Comparison of ENCODE assay signal across 14 cellular contexts in genomic region chr12:104827587-104827986, GRCh38.
DNase-seq lines count a peak whose midpoint lies in the region; ATAC-seq and TF ChIP-seq lines count a peak whose summit lies in the region.
"Had no signal": no experiment of that assay in that cellular context is flagged by ENCODE, and none has a peak within 500 bp of the region (broad histone marks: within the 10 kb centered on the region; RNA-seq: fewer than 3 reads in every experiment).

No MANE protein-coding gene starts in this region.

- H3K27ac Mint-ChIP-seq in neural progenitor cell (no peak overlapping the region), MCF 10A (ENCODE audit: low read depth, unreplicated experiment) (no peak overlapping the region)
- H3K27ac Mint-ChIP-seq: T-helper 1 cell treated with Interleukin-12 subunit alpha and Interleukin-12 subunit beta and Interleukin-4 antibody, amounts not matched to agents 30 μg/mL and 1 μg/mL, for 36 hours had no signal

- peak; percentile 12 for DNase-seq in activated CD4-positive, alpha-beta T cell treated with anti-CD3 and anti-CD28 coated beads for 48 hours
- no peak for DNase-seq in activated CD4-positive, alpha-beta T cell treated with anti-CD3 and anti-CD28 coated beads for 1 hour
- no peak for DNase-seq in HFF-Myc (ENCODE audit: extremely low read depth, low read depth)
- DNase-seq in dermis microvascular lymphatic vessel endothelial cell (ENCODE audit: low read depth in 2 of 2) = peak; percentile 1 to 19
- peak; percentile 29 for DNase-seq in neural progenitor cell (ENCODE audit: low spot score)
- no peak for DNase-seq in NOMO-1 treated with DMSO at 0.1 percent for 48 hours (lab: John Stamatoyannopoulos, UW; ENCODE audit: unreplicated experiment)
- DNase-seq in MCF 10A (ENCODE audit: unreplicated experiment) = no peak
- DNase-seq: ACHN; adrenal gland; EL; kidney; stimulated activated naive CD8-positive, alpha-beta T cell treated with anti-CD3 and anti-CD28 coated beads, Interleukin-15, Interleukin-2, amounts not matched to agents 100 U/mL and 50 U/mL, for 24 hours had no signal

- peak; percentile 51 for TF ChIP-seq CTCF in HFF-Myc (IDR thresholded peaks at IDR 0.05; ENCODE audit: low read depth, low read length, missing control alignments)
- TF ChIP-seq CTCF in neural progenitor cell (IDR thresholded peaks at IDR 0.05) = peak; percentile 63
- no peak for TF ChIP-seq CTCF in MCF 10A (IDR thresholded peaks at IDR 0.05; ENCODE audit: unreplicated experiment)

- H3K36me3 Mint-ChIP-seq in neural progenitor cell (no peaks in the 10 kb centered on the region), MCF 10A (ENCODE audit: insufficient read depth, unreplicated experiment) (no peaks in the 10 kb centered on the region)

- H3K27me3 Mint-ChIP-seq in neural progenitor cell (ENCODE audit: insufficient read depth, low read depth) (peaks cover 2% of the 10 kb centered on the region), MCF 10A (ENCODE audit: insufficient read depth, unreplicated experiment) (no peaks in the 10 kb centered on the region)

- no peaks in the 10 kb centered on the region for H3K9me3 ChIP-seq in neural progenitor cell (ENCODE audit: low read depth)
- H3K9me3 ChIP-seq: adrenal gland had no signal

- no peak overlapping the region for H3K4me2 ChIP-seq in neural progenitor cell

- no peak for ATAC-seq in GM19463 (IDR thresholded peaks at IDR 0.05; ENCODE audit: unreplicated experiment)
- ATAC-seq: stimulated activated naive CD8-positive, alpha-beta T cell treated with anti-CD3 and anti-CD28 coated beads, Interleukin-15, Interleukin-2, amounts not matched to agents 100 U/mL and 50 U/mL, for 24 hours had no signal

- H3K9me3 Mint-ChIP-seq in neural progenitor cell (peaks cover 4% of the 10 kb centered on the region), MCF 10A (ENCODE audit: unreplicated experiment) (no peaks in the 10 kb centered on the region)

- POLR2A ChIA-PET in MCF 10A (lab: Yijun Ruan, JAX) = no interaction called here

- H3F3A ChIP-seq in neural progenitor cell (ENCODE audit: low read depth) = no peaks in the 10 kb centered on the region

- no peak overlapping the region for H3K4me3 Mint-ChIP-seq in neural progenitor cell
- no peak overlapping the region for H3K4me3 Mint-ChIP-seq in MCF 10A (ENCODE audit: unreplicated experiment)
- H3K4me3 Mint-ChIP-seq: T-helper 1 cell treated with Interleukin-12 subunit alpha and Interleukin-12 subunit beta and Interleukin-4 antibody, amounts not matched to agents 30 μg/mL and 1 μg/mL, for 36 hours had no signal

- H3K27me3 ChIP-seq in neural progenitor cell = no peaks in the 10 kb centered on the region
- H3K27me3 ChIP-seq: adrenal gland had no signal

- no peaks in the 10 kb centered on the region for H3K79me2 ChIP-seq in neural progenitor cell (ENCODE audit: low read depth)

- H3K9ac ChIP-seq in neural progenitor cell = no peak overlapping the region

- intact Hi-C loops in MCF 10A (cut with micrococcal nuclease) = no loop called here

- H4K20me1 ChIP-seq in neural progenitor cell (ENCODE audit: low read depth) = no peaks in the 10 kb centered on the region

- H3K36me3 ChIP-seq in neural progenitor cell = no peaks in the 10 kb centered on the region
- H3K36me3 ChIP-seq: adrenal gland had no signal

- H3K27ac ChIP-seq in neural progenitor cell = no peak overlapping the region
- H3K27ac ChIP-seq: adrenal gland had no signal

- no peaks in the 10 kb centered on the region for H3K4me1 ChIP-seq in neural progenitor cell
- H3K4me1 ChIP-seq: adrenal gland had no signal

- no peak overlapping the region for H2AFZ ChIP-seq in neural progenitor cell (replicated peaks)

- no TSS peak for BruUV-seq in MCF 10A (replicated peaks; lab: Mats Ljungman, UMichigan)

- no peaks in the 10 kb centered on the region for H3K4me1 Mint-ChIP-seq in neural progenitor cell
- H3K4me1 Mint-ChIP-seq in MCF 10A (ENCODE audit: insufficient read depth, unreplicated experiment) = no peaks in the 10 kb centered on the region

- CTCF ChIA-PET in MCF 10A (lab: Yijun Ruan, JAX) = no interaction called here

- no peak overlapping the region for H3K4me3 ChIP-seq in HFF-Myc (replicated peaks; ENCODE audit: low read depth, low read length)
- no peak overlapping the region for H3K4me3 ChIP-seq in neural progenitor cell
- H3K4me3 ChIP-seq: adrenal gland had no signal

Comparison
In these comparisons a context has a peak if more than half of its experiments do, and no peak if none do; other contexts are left out.
1. DNase-seq: peak in activated CD4-positive, alpha-beta T cell treated with anti-CD3 and anti-CD28 coated beads for 48 hours (single experiment), dermis microvascular lymphatic vessel endothelial cell (2 of 2) and neural progenitor cell (single experiment); none in activated CD4-positive, alpha-beta T cell treated with anti-CD3 and anti-CD28 coated beads for 1 hour (single experiment), HFF-Myc (single experiment), NOMO-1 treated with DMSO at 0.1 percent for 48 hours (single experiment) and MCF 10A (single experiment).